ENCODE assay signal across 1 cellular context in genomic region chr4:66943117-66943516, GRCh38.
TF ChIP-seq lines count a peak whose summit lies in the region.

No MANE protein-coding gene starts in this region.

TF ChIP-seq in H1, 55 proteins besides CTCF, POLR2A, EP300 and RAD21:
- TF ChIP-seq BRCA1 (IDR thresholded peaks at IDR 0.05; ENCODE audit: low read depth, low read length) (no peak), SIX5 (IDR thresholded peaks at IDR 0.05; ENCODE audit: low read depth, low read length) (no peak), NRF1 (IDR thresholded peaks at IDR 0.05; ENCODE audit: low read depth, low read length) (no peak), MAFK (IDR thresholded peaks at IDR 0.05; ENCODE audit: low read depth, low read length) (no peak), SP4 (IDR thresholded peaks at IDR 0.05; ENCODE audit: low read length) (no peak), PHF8 (conservative IDR thresholded peaks at IDR 0.05; ENCODE audit: low read depth, low read length) (no peak), MAX (IDR thresholded peaks at IDR 0.05) (no peak), TBP (IDR thresholded peaks at IDR 0.05; ENCODE audit: low read depth, low read length) (no peak), SIRT6 (IDR thresholded peaks at IDR 0.05; ENCODE audit: low read length) (no peak), HDAC2 (IDR thresholded peaks at IDR 0.05; ENCODE audit: borderline replicate concordance in 1 of 2, low read depth in 2 of 2, low read length in 2 of 2) (no peak), RBBP5 (IDR thresholded peaks at IDR 0.05; ENCODE audit: borderline replicate concordance, low read depth, low read length) (no peak), SAP30 (IDR thresholded peaks at IDR 0.05; ENCODE audit: insufficient read depth, insufficient replicate concordance, low read length) (no peak), TAF7 (optimal IDR thresholded peaks at IDR 0.05; ENCODE audit: borderline replicate concordance, low read depth, low read length) (no peak), TEAD4 (IDR thresholded peaks at IDR 0.05; ENCODE audit: low read depth, low read length) (no peak), TCF12 (IDR thresholded peaks at IDR 0.05; ENCODE audit: low read depth, low read length) (no peak), GABPA (IDR thresholded peaks at IDR 0.05; ENCODE audit: borderline replicate concordance, insufficient read depth, low read length) (no peak), POU5F1 (IDR thresholded peaks at IDR 0.05; ENCODE audit: low read depth, low read length) (no peak), ATF2 (IDR thresholded peaks at IDR 0.05; ENCODE audit: low read length) (no peak)
